ENCODE assay signal across 8 cellular contexts in the genomic region with DNA sequence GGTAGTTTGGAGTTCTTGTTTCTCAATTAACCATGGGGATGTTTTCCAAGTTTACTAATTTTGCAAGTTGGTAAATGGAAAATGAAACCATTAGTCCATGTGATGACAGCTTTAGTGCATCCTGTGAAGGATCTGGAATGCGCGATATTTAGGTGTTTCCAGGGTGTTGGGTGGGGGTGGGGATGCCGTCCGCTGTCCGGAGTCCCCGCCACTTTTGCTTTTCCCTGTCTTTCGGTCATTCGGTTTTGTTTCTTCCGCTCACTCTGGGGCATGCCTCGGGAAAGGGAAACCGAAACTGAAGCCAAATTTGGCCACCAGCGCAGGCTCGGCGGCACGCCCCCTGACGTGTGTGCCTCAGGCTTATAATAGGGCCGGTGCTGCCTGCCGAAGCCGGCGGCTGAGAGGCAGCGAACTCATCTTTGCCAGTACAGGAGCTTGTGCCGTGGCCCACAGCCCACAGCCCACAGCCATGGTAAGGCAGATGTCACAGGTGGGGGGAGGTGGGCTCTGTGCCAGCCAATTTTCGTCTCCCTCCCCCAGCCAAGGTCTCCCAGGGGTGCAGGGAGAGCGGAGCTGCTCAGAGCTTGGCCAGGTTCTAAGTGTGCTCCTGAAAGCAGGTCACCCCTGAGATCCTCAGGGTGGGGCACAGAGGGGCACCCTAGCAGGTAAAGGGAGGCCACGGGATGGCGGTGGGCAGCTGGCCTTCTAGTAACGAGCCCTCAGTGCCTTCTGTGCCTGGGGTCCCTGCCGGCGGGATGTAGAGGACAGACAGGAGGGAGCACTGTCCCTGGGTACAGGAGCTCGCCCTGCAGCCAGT. TPM values are rescaled to one million over a fixed set of nuclear protein-coding genes. Genes with fewer than 3 reads are reported as not detected.
DNase-seq lines count a peak whose midpoint lies in the region; ATAC-seq and TF ChIP-seq lines count a peak whose summit lies in the region.

ISG15 (plus strand) TSS at position 393 of the 817 bp plus-strand sequence; CDS start at position 470, 77 bp downstream.

- CTCF ChIA-PET in Panc1 (lab: Charles Lee), result interaction anchor here (0.7 to 1.8 kb wide), 5 partner anchors 11 to 279 kb away, joined by 3 to 11 read pairs (median 5); no protein-coding TSS in a partner anchor
- CTCF ChIA-PET in naive thymus-derived CD4-positive, alpha-beta T cell (lab: Charles Lee), result interaction anchor here (1.0 to 1.2 kb wide), 4 partner anchors 9 to 51 kb away, joined by 3 to 4 read pairs (median 3); no protein-coding TSS in a partner anchor

- H3K27me3 ChIP-seq in CD4-positive, CD25-positive, alpha-beta regulatory T cell (ENCODE audit: control insufficient read depth, insufficient read depth, low read length), result no peaks in the 10 kb centered on the region
- no peaks in the 10 kb centered on the region for H3K27me3 ChIP-seq in Panc1 (ENCODE audit: control insufficient read depth, insufficient read depth, low read length)
- H3K27me3 ChIP-seq in naive thymus-derived CD4-positive, alpha-beta T cell (ENCODE audit: control insufficient read depth in 2 of 2, insufficient read depth in 2 of 2, low read length in 2 of 2), result no peaks in the 10 kb centered on the region

- peak; percentile 82 to 95 (median 86) for DNase-seq in CD4-positive, CD25-positive, alpha-beta regulatory T cell
- peak; percentile 67 for DNase-seq in Panc1 (ENCODE audit: low read depth, low spot score)
- DNase-seq in activated T-helper 1 cell treated with Interleukin-2 at 50 U/mL for 16 hours (ENCODE audit: low read depth), result peak; percentile 82
- DNase-seq in fibroblast of gingiva (ENCODE audit: low read depth), result peak; percentile 81
- peak; percentile 73 to 90 (median 85) for DNase-seq in naive thymus-derived CD4-positive, alpha-beta T cell
- peak; percentile 79 for DNase-seq in stimulated activated naive B cell treated with anti-CD40 and anti-IgM and Interleukin-4, amounts not matched to agents 10 μg/mL and 1 μg/mL and 100 μg/mL, for 72 hours

- no peaks in the 10 kb centered on the region for H3K36me3 Mint-ChIP-seq in CD4-positive, CD25-positive, alpha-beta regulatory T cell
- H3K36me3 Mint-ChIP-seq in naive thymus-derived CD4-positive, alpha-beta T cell, result peaks cover 0 to 17% (median 0%) of the 10 kb centered on the region in 5 donors
- H3K36me3 Mint-ChIP-seq in stimulated activated naive B cell treated with anti-CD40 and anti-IgM and Interleukin-4, amounts not matched to agents 10 μg/mL and 1 μg/mL and 100 μg/mL, for 72 hours, result peaks cover 0 to 4% of the 10 kb centered on the region in 2 donors

- H3K36me3 ChIP-seq in CD4-positive, CD25-positive, alpha-beta regulatory T cell (ENCODE audit: control insufficient read depth, insufficient read depth, low read length), result no peaks in the 10 kb centered on the region
- H3K36me3 ChIP-seq in Panc1 (ENCODE audit: control insufficient read depth, insufficient read depth, low read length), result no peaks in the 10 kb centered on the region; the same call in 1 of the 2 replicates
- no peaks in the 10 kb centered on the region for H3K36me3 ChIP-seq in naive thymus-derived CD4-positive, alpha-beta T cell (ENCODE audit: control insufficient read depth in 2 of 3, insufficient read depth in 3 of 3, low read length in 3 of 3)

- no TSS peak for BruUV-seq in Panc1 (replicated peaks; lab: Mats Ljungman, UMichigan)

- H3K27ac ChIP-seq in CD4-positive, CD25-positive, alpha-beta regulatory T cell (ENCODE audit: insufficient read depth, low read length, poor library complexity, severe bottlenecking), result peak within 1 kb of the TSS; percentile 90
- H3K27ac ChIP-seq in Panc1 (ENCODE audit: low read length), result peak within 1 kb of the TSS; percentile 87
- peak within 1 kb of the TSS; percentile 83 for H3K27ac ChIP-seq in naive thymus-derived CD4-positive, alpha-beta T cell (ENCODE audit: low read depth, low read length)

- peak; percentile 95 to 96 for ATAC-seq in CD4-positive, CD25-positive, alpha-beta regulatory T cell (ENCODE audit: low read depth in 2 of 2)
- ATAC-seq in GM19372 (IDR thresholded peaks at IDR 0.05; ENCODE audit: low read depth, unreplicated experiment) (peak; percentile 85), HG03521 (IDR thresholded peaks at IDR 0.05; ENCODE audit: unreplicated experiment) (peak; percentile 74), Panc1 (peak; percentile 89)
- peak; percentile 98 for ATAC-seq in naive thymus-derived CD4-positive, alpha-beta T cell
- peak; percentile 98 for ATAC-seq in stimulated activated naive B cell treated with anti-CD40 and anti-IgM and Interleukin-4, amounts not matched to agents 10 μg/mL and 1 μg/mL and 100 μg/mL, for 72 hours (replicated peaks)

- no peak for TF ChIP-seq CTCF in Panc1 (IDR thresholded peaks at IDR 0.05)

- intact Hi-C loops in Panc1 (cut with micrococcal nuclease; ENCODE audit: unreplicated experiment), result loop anchor here (10.0 kb wide), 1 partner anchor 51 kb away; no protein-coding TSS in a partner anchor
- intact Hi-C loops in naive thymus-derived CD4-positive, alpha-beta T cell (cut with micrococcal nuclease), result loop anchor here (1.0 to 10.0 kb wide), 10 partner anchors 8 to 361 kb away; partner anchors contain the start of genes ACAP3 (in 2 of the 2), C1orf159 (in 2 of the 2), PUSL1 (in 2 of the 2) and AURKAIP1 (in 1 of the 2)

- peaks cover 26% of the 10 kb centered on the region for H3K4me1 ChIP-seq in CD4-positive, CD25-positive, alpha-beta regulatory T cell (ENCODE audit: control insufficient read depth, insufficient read depth, low read length, poor library complexity, severe bottlenecking)
- peaks cover 10% of the 10 kb centered on the region for H3K4me1 ChIP-seq in Panc1 (ENCODE audit: control insufficient read depth, insufficient read depth, low read length)
- H3K4me1 ChIP-seq in naive thymus-derived CD4-positive, alpha-beta T cell (ENCODE audit: control insufficient read depth in 2 of 2, insufficient read depth in 2 of 2, low read length in 2 of 2), result peaks cover 13 to 18% of the 10 kb centered on the region in 2 donors

- peak within 1 kb of the TSS; percentile 98 for H3K4me3 ChIP-seq in CD4-positive, CD25-positive, alpha-beta regulatory T cell (ENCODE audit: low read depth, low read length)
- H3K4me3 ChIP-seq in Panc1 (ENCODE audit: low read depth in 2 of 2, low read length in 2 of 2), result peak within 1 kb of the TSS; percentile 66 to 83
- H3K4me3 ChIP-seq in naive thymus-derived CD4-positive, alpha-beta T cell (ENCODE audit: low read length), result peak within 1 kb of the TSS; percentile 95

- H3K4me1 Mint-ChIP-seq in CD4-positive, CD25-positive, alpha-beta regulatory T cell, result peaks cover 0 to 28% (median 13%) of the 10 kb centered on the region in 4 donors
- peaks cover 19 to 35% (median 29%) of the 10 kb centered on the region in 7 donors for H3K4me1 Mint-ChIP-seq in naive thymus-derived CD4-positive, alpha-beta T cell
- H3K4me1 Mint-ChIP-seq in stimulated activated naive B cell treated with anti-CD40 and anti-IgM and Interleukin-4, amounts not matched to agents 10 μg/mL and 1 μg/mL and 100 μg/mL, for 72 hours, result peaks cover 20 to 26% of the 10 kb centered on the region in 2 donors

- H3K27ac Mint-ChIP-seq in CD4-positive, CD25-positive, alpha-beta regulatory T cell, result peak within 1 kb of the TSS; percentile 98 to 99 (median 98)
- peak within 1 kb of the TSS; percentile 96 to 100 (median 99) for H3K27ac Mint-ChIP-seq in naive thymus-derived CD4-positive, alpha-beta T cell
- H3K27ac Mint-ChIP-seq in stimulated activated naive B cell treated with anti-CD40 and anti-IgM and Interleukin-4, amounts not matched to agents 10 μg/mL and 1 μg/mL and 100 μg/mL, for 72 hours, result peak within 1 kb of the TSS; percentile 95

- peaks cover 0 to 2% of the 10 kb centered on the region in 2 experiments for H3K9me3 ChIP-seq in CD4-positive, CD25-positive, alpha-beta regulatory T cell (ENCODE audit: control insufficient read depth in 2 of 2, low read length in 2 of 2)
- H3K9me3 ChIP-seq in Panc1 (ENCODE audit: control insufficient read depth, insufficient read depth, low read depth, low read length), result no peaks in the 10 kb centered on the region
- H3K9me3 ChIP-seq in naive thymus-derived CD4-positive, alpha-beta T cell (ENCODE audit: control insufficient read depth in 2 of 3, low read length in 3 of 3), result no peaks in the 10 kb centered on the region

- POLR2A ChIA-PET in Panc1 (lab: Charles Lee), result interaction anchor here (0.7 to 1.2 kb wide), 2 partner anchors 12 to 39 kb away, joined by 3 to 8 read pairs; no protein-coding TSS in a partner anchor
- POLR2A ChIA-PET in naive thymus-derived CD4-positive, alpha-beta T cell (lab: Charles Lee), result interaction anchor here (0.9 to 2.3 kb wide), 5 partner anchors 11 to 362 kb away, joined by 3 to 10 read pairs (median 5); partner anchors contain the start of gene AURKAIP1

- in situ Hi-C loops in Panc1 (cut with HindIII; ENCODE audit: low pct_unique_long_range_greater_than_20kb, low sequenced_read_pairs), result no loop called here

- H3K4me3 Mint-ChIP-seq in CD4-positive, CD25-positive, alpha-beta regulatory T cell, result peak within 1 kb of the TSS; percentile 92 to 96 (median 93)
- peak within 1 kb of the TSS; percentile 89 to 100 (median 96) for H3K4me3 Mint-ChIP-seq in naive thymus-derived CD4-positive, alpha-beta T cell
- peak within 1 kb of the TSS; percentile 91 to 93 for H3K4me3 Mint-ChIP-seq in stimulated activated naive B cell treated with anti-CD40 and anti-IgM and Interleukin-4, amounts not matched to agents 10 μg/mL and 1 μg/mL and 100 μg/mL, for 72 hours

- peaks cover 17% of the 10 kb centered on the region for H3K27me3 Mint-ChIP-seq in CD4-positive, CD25-positive, alpha-beta regulatory T cell
- peaks cover 0 to 4% (median 1%) of the 10 kb centered on the region in 5 donors for H3K27me3 Mint-ChIP-seq in naive thymus-derived CD4-positive, alpha-beta T cell
- peaks cover 2 to 3% of the 10 kb centered on the region in 2 donors for H3K27me3 Mint-ChIP-seq in stimulated activated naive B cell treated with anti-CD40 and anti-IgM and Interleukin-4, amounts not matched to agents 10 μg/mL and 1 μg/mL and 100 μg/mL, for 72 hours

- H3K9me3 Mint-ChIP-seq in CD4-positive, CD25-positive, alpha-beta regulatory T cell, result no peaks in the 10 kb centered on the region
- H3K9me3 Mint-ChIP-seq in naive thymus-derived CD4-positive, alpha-beta T cell, result peaks cover 0 to 2% (median 0%) of the 10 kb centered on the region in 11 donors
- peaks cover 2 to 3% of the 10 kb centered on the region in 2 donors for H3K9me3 Mint-ChIP-seq in stimulated activated naive B cell treated with anti-CD40 and anti-IgM and Interleukin-4, amounts not matched to agents 10 μg/mL and 1 μg/mL and 100 μg/mL, for 72 hours

RNA-seq across cellular contexts. Expression of gene ISG15, which starts in this region (rescaled TPM):
- 76.7 TPM for total RNA-seq in CD4-positive, CD25-positive, alpha-beta regulatory T cell
- 100 to 1,000 TPM; 174 to 489 (median 295) TPM for polyA plus RNA-seq in CD4-positive, CD25-positive, alpha-beta regulatory T cell
- total RNA-seq in Panc1 (2021; ENCODE audit: unreplicated experiment), result 102 TPM
- polyA plus RNA-seq in Panc1 (2012; ENCODE audit: insufficient read length), result 82.4 TPM
- 100 to 1,000 TPM in 1 of 5 experiments, 10 to 100 TPM in 4; 17.4 to 227 (median 25.4) TPM for total RNA-seq in naive thymus-derived CD4-positive, alpha-beta T cell
- polyA plus RNA-seq in naive thymus-derived CD4-positive, alpha-beta T cell, result 100 to 1,000 TPM; 114 to 218 TPM

Comparison
In these comparisons a context has a peak if more than half of its experiments do, and no peak if none do; other contexts are left out.
1. Peak in every context shown above with its lines: DNase-seq, ATAC-seq, H3K4me3 ChIP-seq and H3K27ac ChIP-seq.